In genomic region chr1:32020338-32020737, GRCh38 we compare ENCODE assay signal across 12 cellular contexts. TPM values are rescaled to one million over a fixed set of nuclear protein-coding genes. Genes with fewer than 3 reads are reported as not detected.
DNase-seq lines count a peak whose midpoint lies in the region; ATAC-seq and TF ChIP-seq lines count a peak whose summit lies in the region.
"Had no signal": no experiment of that assay in that cellular context is flagged by ENCODE, and none has a peak within 500 bp of the region (broad histone marks: within the 10 kb centered on the region; RNA-seq: fewer than 3 reads in every experiment).

No MANE protein-coding gene starts in this region.

- no peak overlapping the region for H3K4me3 ChIP-seq in gastroesophageal sphincter
- H3K4me3 ChIP-seq in skeletal muscle satellite cell (ENCODE audit: low read length), result no peak overlapping the region
- no peak overlapping the region for H3K4me3 ChIP-seq in HAP-1

- in situ Hi-C loops in HAP-1 (cut with MboI; ENCODE audit: low sequenced_read_pairs), result no loop called here

- peak; percentile 29 for DNase-seq in activated CD8-positive, alpha-beta memory T cell treated with anti-CD3 and anti-CD28 coated beads, Interleukin-2, amount 10 ng/mL, durations not matched to agents 7 days and 5 days
- no peak for DNase-seq in activated CD8-positive, alpha-beta memory T cell treated with anti-CD3 and anti-CD28 coated beads, Interleukin-2, amount 50 U/mL, for 48 hours
- DNase-seq in T-cell, result no peak
- DNase-seq in cerebellar cortex (ENCODE audit: low spot score), result no peak
- no peak for DNase-seq in foreskin keratinocyte
- no peak for DNase-seq in HAP-1 (ENCODE audit: low spot score in 2 of 2)
- DNase-seq: ACHN, caudate nucleus, H7, NCI-H524 had no signal

- peak overlapping the region; percentile 57 for H3K27ac Mint-ChIP-seq in activated CD8-positive, alpha-beta memory T cell treated with anti-CD3 and anti-CD28 coated beads, Interleukin-2, amount 10 ng/mL, durations not matched to agents 7 days and 5 days
- peak overlapping the region; percentile 43 to 54 for H3K27ac Mint-ChIP-seq in T-cell

- 36 to 45% methylated on average over 4 to 6 of the region's 6 CpGs for WGBS in gastroesophageal sphincter (ENCODE audit: low coverage in 1 of 2), 2 donors

- H3K27me3 Mint-ChIP-seq in activated CD8-positive, alpha-beta memory T cell treated with anti-CD3 and anti-CD28 coated beads, Interleukin-2, amount 10 ng/mL, durations not matched to agents 7 days and 5 days, result no peaks in the 10 kb centered on the region
- no peaks in the 10 kb centered on the region for H3K27me3 Mint-ChIP-seq in T-cell

- no peak for TF ChIP-seq CTCF in gastroesophageal sphincter (IDR thresholded peaks at IDR 0.05)
- TF ChIP-seq CTCF in foreskin keratinocyte (conservative IDR thresholded peaks at IDR 0.05), result no peak

- peaks cover 42% of the 10 kb centered on the region for H3K36me3 Mint-ChIP-seq in activated CD8-positive, alpha-beta memory T cell treated with anti-CD3 and anti-CD28 coated beads, Interleukin-2, amount 10 ng/mL, durations not matched to agents 7 days and 5 days
- peaks cover 11% of the 10 kb centered on the region for H3K36me3 Mint-ChIP-seq in T-cell

- CTCF ChIA-PET in activated CD8-positive, alpha-beta memory T cell treated with anti-CD3 and anti-CD28 coated beads, Interleukin-2, amount 10 ng/mL, durations not matched to agents 7 days and 5 days (lab: Charles Lee), result interaction anchor here (1.2 kb wide), 1 partner anchor 16 kb away, joined by 3 read pairs; no protein-coding TSS in a partner anchor
- CTCF ChIA-PET in T-cell (lab: Charles Lee), result interaction anchor here (0.6 to 1.7 kb wide), 5 partner anchors 11 to 94 kb away, joined by 3 to 7 read pairs (median 3); partner anchors contain the start of gene TMEM39B (in 1 of the 2)

- peak overlapping the region; percentile 18 for H3K4me2 ChIP-seq in skeletal muscle satellite cell (ENCODE audit: low read length)

- POLR2A ChIA-PET in T-cell (lab: Charles Lee), result interaction anchor here (0.6 kb wide), 6 partner anchors 18 to 1112 kb away, joined by 3 to 7 read pairs (median 4); no protein-coding TSS in a partner anchor

- H3K27ac ChIP-seq in gastroesophageal sphincter, result peak overlapping the region in 2 of 4 donors; percentile 53 to 55
- H3K27ac ChIP-seq in foreskin keratinocyte, result no peak overlapping the region

- no peak overlapping the region for H3K4me3 Mint-ChIP-seq in activated CD8-positive, alpha-beta memory T cell treated with anti-CD3 and anti-CD28 coated beads, Interleukin-2, amount 10 ng/mL, durations not matched to agents 7 days and 5 days
- peak overlapping the region in 2 of 3 donors; percentile 23 to 54 for H3K4me3 Mint-ChIP-seq in T-cell

- H3K9me3 ChIP-seq in gastroesophageal sphincter, result no peaks in the 10 kb centered on the region
- H3K9me3 ChIP-seq in skeletal muscle satellite cell (replicated peaks; ENCODE audit: low read length), result no peaks in the 10 kb centered on the region
- H3K9me3 ChIP-seq in HAP-1, result no peaks in the 10 kb centered on the region

- H3K9ac ChIP-seq in skeletal muscle satellite cell (ENCODE audit: low read depth, low read length), result no peak overlapping the region

- ATAC-seq in activated CD8-positive, alpha-beta memory T cell treated with anti-CD3 and anti-CD28 coated beads, Interleukin-2, amount 10 ng/mL, durations not matched to agents 7 days and 5 days, result no peak
- ATAC-seq in T-cell (replicated peaks in 1 of 4), result peak in 1 of 4 experiments; percentile 12
- ATAC-seq in gastroesophageal sphincter, result peak; percentile 10
- ATAC-seq in foreskin keratinocyte, result no peak

- H3K27me3 ChIP-seq in gastroesophageal sphincter (no peaks in the 10 kb centered on the region), skeletal muscle satellite cell (ENCODE audit: control insufficient read depth, insufficient read depth, low read length) (no peaks in the 10 kb centered on the region), foreskin keratinocyte (no peaks in the 10 kb centered on the region), HAP-1 (ENCODE audit: low read depth) (no peaks in the 10 kb centered on the region)

- TF ChIP-seq POLR2A in gastroesophageal sphincter (IDR thresholded peaks at IDR 0.05), result no peak

- H3K4me1 ChIP-seq in gastroesophageal sphincter, result peaks cover 6 to 100% (median 51%) of the 10 kb centered on the region in 3 donors
- peaks cover 39% of the 10 kb centered on the region for H3K4me1 ChIP-seq in skeletal muscle satellite cell (ENCODE audit: control insufficient read depth, insufficient read depth, low read length)
- peaks cover 6% of the 10 kb centered on the region for H3K4me1 ChIP-seq in foreskin keratinocyte
- H3K4me1 ChIP-seq in HAP-1, result peaks cover 36% of the 10 kb centered on the region

- TF ChIP-seq EP300 in gastroesophageal sphincter (IDR thresholded peaks at IDR 0.05), result no peak

- peaks cover 44% of the 10 kb centered on the region for H3K4me1 Mint-ChIP-seq in activated CD8-positive, alpha-beta memory T cell treated with anti-CD3 and anti-CD28 coated beads, Interleukin-2, amount 10 ng/mL, durations not matched to agents 7 days and 5 days
- peaks cover 59 to 76% (median 71%) of the 10 kb centered on the region in 3 donors for H3K4me1 Mint-ChIP-seq in T-cell

- H3K36me3 ChIP-seq in gastroesophageal sphincter (peaks cover 0 to 17% of the 10 kb centered on the region in 2 donors), skeletal muscle satellite cell (ENCODE audit: insufficient read depth, low read length) (peaks cover 17% of the 10 kb centered on the region), HAP-1 (replicated peaks) (peaks cover 32% of the 10 kb centered on the region)

- H3K9me3 Mint-ChIP-seq in activated CD8-positive, alpha-beta memory T cell treated with anti-CD3 and anti-CD28 coated beads, Interleukin-2, amount 10 ng/mL, durations not matched to agents 7 days and 5 days (ENCODE audit: low read depth), result no peaks in the 10 kb centered on the region
- no peaks in the 10 kb centered on the region for H3K9me3 Mint-ChIP-seq in T-cell

RNA-seq across cellular contexts. Expression of gene KHDRBS1, which starts 6.7 kb away (rescaled TPM):
- total RNA-seq in activated CD8-positive, alpha-beta memory T cell treated with anti-CD3 and anti-CD28 coated beads, Interleukin-2, amount 10 ng/mL, durations not matched to agents 7 days and 5 days, result 100 to 1,000 TPM; 166 to 183 TPM
- total RNA-seq in T-cell, result 100 to 1,000 TPM in 3 of 5 donors, 10 to 100 TPM in 2; 98.9 to 115 (median 111) TPM
- 10 to 100 TPM; 59.1 to 89.3 (median 64.8) TPM for total RNA-seq in gastroesophageal sphincter
- total RNA-seq in skeletal muscle satellite cell (2012; rRNA removed), result 45.9 and 52.7 TPM in 2 replicates
- total RNA-seq in foreskin keratinocyte, result 120 and 121 TPM in 2 replicates
- 81.2 and 92.5 TPM in 2 replicates for polyA plus RNA-seq in foreskin keratinocyte

RNA-seq across cellular contexts. Expression of gene TMEM39B, which starts 52.4 kb away (rescaled TPM):
- total RNA-seq in activated CD8-positive, alpha-beta memory T cell treated with anti-CD3 and anti-CD28 coated beads, Interleukin-2, amount 10 ng/mL, durations not matched to agents 7 days and 5 days, result 10 to 100 TPM; 27.3 to 30.0 TPM
- 10 to 100 TPM; 14.5 to 28.1 (median 24.5) TPM for total RNA-seq in T-cell
- 1 to 10 TPM; 1.7 to 5.4 (median 2.9) TPM for total RNA-seq in gastroesophageal sphincter
- 7.6 and 9.8 TPM in 2 replicates for total RNA-seq in skeletal muscle satellite cell (2012; rRNA removed)
- 10.1 and 11.4 TPM in 2 replicates for total RNA-seq in foreskin keratinocyte
- 15.8 and 17.2 TPM in 2 replicates for polyA plus RNA-seq in foreskin keratinocyte
